8 cellular contexts compared by ENCODE assay signal in genomic region chr17:45487704-45488103, GRCh38. TPM values are rescaled to one million over a fixed set of nuclear protein-coding genes. Genes with fewer than 3 reads are reported as not detected.
A peak's percentile ranks its signal among the peaks of the same experiment; 100 is the strongest.
DNase-seq lines count a peak whose midpoint lies in the region; ATAC-seq, FAIRE-seq and TF ChIP-seq lines count a peak whose summit lies in the region.
"Not testable (repeated sequence)": the region's sequence is repeated elsewhere in the genome, so short reads cannot be mapped to it uniquely, and the experiment has no call there.

No MANE protein-coding gene starts in this region.

- dilution Hi-C loops in endothelial cell of umbilical vein (cut with MboI; ENCODE audit: extremely low pct_ligation_motif_present, low sequenced_read_pairs) = not testable (repeated sequence)

- H3K36me3 Mint-ChIP-seq in CD8-positive, alpha-beta memory T cell = peaks cover 0 to 16% (median 0%) of the 10 kb centered on the region in 3 donors
- H3K36me3 Mint-ChIP-seq in activated naive CD4-positive, alpha-beta T cell treated with anti-CD3 and anti-CD28 coated beads for 36 hours (ENCODE audit: low read depth) = not testable (repeated sequence)

- peaks cover 16% of the 10 kb centered on the region for H3K79me2 ChIP-seq in endothelial cell of umbilical vein (ENCODE audit: control insufficient read depth, insufficient read depth, low read length)

- intact Hi-C loops in activated naive CD4-positive, alpha-beta T cell treated with anti-CD3 and anti-CD28 coated beads for 36 hours (cut with micrococcal nuclease); endothelial cell of umbilical vein (cut with micrococcal nuclease): not testable (repeated sequence)

- H3K9me3 Mint-ChIP-seq in CD8-positive, alpha-beta memory T cell; activated naive CD4-positive, alpha-beta T cell treated with anti-CD3 and anti-CD28 coated beads for 36 hours: not testable (repeated sequence)

- H3K4me2 ChIP-seq in endothelial cell of umbilical vein (ENCODE audit: insufficient read depth, low read length) = peak overlapping the region; percentile 30

- DNase-seq in CD8-positive, alpha-beta memory T cell; activated naive CD4-positive, alpha-beta T cell treated with anti-CD3 and anti-CD28 coated beads for 36 hours: not testable (repeated sequence)
- peak; percentile 82 for DNase-seq in RKO (ENCODE audit: low spot score)
- DNase-seq in endothelial cell of umbilical vein (ENCODE audit: low read depth, low spot score) = peak; percentile 85
- DNase-seq in hippocampal formation (lab: John Stamatoyannopoulos, UW) = peak; percentile 46 to 70
- peak; percentile 62 for DNase-seq in thoracic aorta (ENCODE audit: low spot score)

- not testable (repeated sequence) for H3K9ac ChIP-seq in endothelial cell of umbilical vein (replicated peaks; ENCODE audit: extremely low read depth, insufficient read depth, low read length)

- peak overlapping the region in 3 of 7 donors; percentile 30 to 99 (median 32) for H3K4me3 Mint-ChIP-seq in CD8-positive, alpha-beta memory T cell
- not testable (repeated sequence) for H3K4me3 Mint-ChIP-seq in activated naive CD4-positive, alpha-beta T cell treated with anti-CD3 and anti-CD28 coated beads for 36 hours

- H3K9me3 ChIP-seq in CD8-positive, alpha-beta memory T cell (ENCODE audit: low read length); KOPT-K1 (ENCODE audit: insufficient read depth, low read length, poor library complexity, severe bottlenecking); endothelial cell of umbilical vein (replicated peaks; ENCODE audit: control insufficient read depth, insufficient read depth, low read length); neutrophil; thoracic aorta: not testable (repeated sequence)

- peak overlapping the region in 6 of 8 donors; percentile 46 to 80 (median 58) for H3K27ac Mint-ChIP-seq in CD8-positive, alpha-beta memory T cell
- H3K27ac Mint-ChIP-seq in activated naive CD4-positive, alpha-beta T cell treated with anti-CD3 and anti-CD28 coated beads for 36 hours = peak overlapping the region; percentile 30

- H2AFZ ChIP-seq in endothelial cell of umbilical vein (ENCODE audit: low read depth, low read length) = not testable (repeated sequence)

- not testable (repeated sequence) for H3K4me3 ChIP-seq in CD8-positive, alpha-beta memory T cell (ENCODE audit: low read length); endothelial cell of umbilical vein (replicated peaks in 1 of 3; ENCODE audit: insufficient read depth in 1 of 3, low read depth in 1 of 3, low read length in 3 of 3); neutrophil (ENCODE audit: low read depth in 1 of 2, low read length in 1 of 2); thoracic aorta

- not testable (repeated sequence) for H3K36me3 ChIP-seq in CD8-positive, alpha-beta memory T cell (ENCODE audit: insufficient read depth, low read length); endothelial cell of umbilical vein (ENCODE audit: control insufficient read depth in 2 of 2, extremely low read depth in 1 of 2, insufficient read depth in 2 of 2, low read length in 2 of 2); neutrophil; thoracic aorta
- peaks cover 13% of the 10 kb centered on the region; the same call in 1 of the 2 replicates for H3K36me3 ChIP-seq in KOPT-K1 (ENCODE audit: insufficient read depth, low read length)

- H3K27me3 ChIP-seq in CD8-positive, alpha-beta memory T cell (ENCODE audit: insufficient read depth, low read length, poor library complexity, severe bottlenecking); endothelial cell of umbilical vein (ENCODE audit: control insufficient read depth in 2 of 2, insufficient read depth in 2 of 2, low read length in 2 of 2); neutrophil; thoracic aorta (replicated peaks; ENCODE audit: insufficient read depth): not testable (repeated sequence)

- H4K20me1 ChIP-seq in endothelial cell of umbilical vein (replicated peaks; ENCODE audit: control insufficient read depth, extremely low read depth, insufficient read depth, low read length) = not testable (repeated sequence)

- BruUV-seq in endothelial cell of umbilical vein (replicated peaks; lab: Mats Ljungman, UMichigan) = not testable (repeated sequence)

- not testable (repeated sequence) for TF ChIP-seq CTCF in endothelial cell of umbilical vein (IDR thresholded peaks at IDR 0.05; ENCODE audit: extremely low read depth in 1 of 2, insufficient read depth in 1 of 2, low read depth in 1 of 2, low read length in 2 of 2); neutrophil (IDR thresholded peaks at IDR 0.05); thoracic aorta (IDR thresholded peaks at IDR 0.05)

- FAIRE-seq in endothelial cell of umbilical vein (lab: Jason Lieb, UNC) = peak; percentile 98

- H3K9me1 ChIP-seq in endothelial cell of umbilical vein (replicated peaks; ENCODE audit: control insufficient read depth, extremely low read depth, insufficient read depth, low read length) = not testable (repeated sequence)

- POLR2A ChIA-PET in CD8-positive, alpha-beta memory T cell (lab: Charles Lee); endothelial cell of umbilical vein (lab: Charles Lee): not testable (repeated sequence)

- not testable (repeated sequence) for TF ChIP-seq POLR2A in endothelial cell of umbilical vein (IDR thresholded peaks at IDR 0.05; ENCODE audit: low read depth, low read length)

- H3K4me1 Mint-ChIP-seq in CD8-positive, alpha-beta memory T cell = peaks cover 33 to 49% (median 35%) of the 10 kb centered on the region in 3 donors
- H3K4me1 Mint-ChIP-seq in activated naive CD4-positive, alpha-beta T cell treated with anti-CD3 and anti-CD28 coated beads for 36 hours (ENCODE audit: low read depth) = peaks cover 28% of the 10 kb centered on the region

- H3K27ac ChIP-seq in CD8-positive, alpha-beta memory T cell (ENCODE audit: low read depth, low read length) = not testable (repeated sequence)
- peak overlapping the region; percentile 40 for H3K27ac ChIP-seq in KOPT-K1 (ENCODE audit: low read depth, low read length, poor library complexity, severe bottlenecking)
- peak overlapping the region; percentile 69 for H3K27ac ChIP-seq in endothelial cell of umbilical vein (ENCODE audit: insufficient read depth, low read depth, low read length)
- H3K27ac ChIP-seq in neutrophil = peak overlapping the region; percentile 89
- H3K27ac ChIP-seq in thoracic aorta = peak overlapping the region; percentile 61 to 63

- H3K27me3 Mint-ChIP-seq in CD8-positive, alpha-beta memory T cell; activated naive CD4-positive, alpha-beta T cell treated with anti-CD3 and anti-CD28 coated beads for 36 hours (ENCODE audit: low read depth): not testable (repeated sequence)

- not testable (repeated sequence) for ATAC-seq in thoracic aorta (ENCODE audit: insufficient number of reproducible peaks, low FRiP score, low read depth)

- not testable (repeated sequence) for H3K4me1 ChIP-seq in CD8-positive, alpha-beta memory T cell (ENCODE audit: insufficient read depth, low read length)
- H3K4me1 ChIP-seq in endothelial cell of umbilical vein (ENCODE audit: control insufficient read depth, extremely low read depth, insufficient read depth, low read length) (peaks cover 15% of the 10 kb centered on the region), neutrophil (ENCODE audit: control insufficient read depth in 1 of 2, insufficient read depth in 1 of 2, low read depth in 1 of 2, low read length in 1 of 2) (peaks cover 53 to 54% of the 10 kb centered on the region in 2 experiments), thoracic aorta (ENCODE audit: control insufficient read depth in 1 of 2, low read depth in 2 of 2) (peaks cover 19 to 29% of the 10 kb centered on the region in 2 donors)

- CTCF ChIA-PET in CD8-positive, alpha-beta memory T cell (lab: Charles Lee); activated naive CD4-positive, alpha-beta T cell treated with anti-CD3 and anti-CD28 coated beads for 36 hours (lab: Charles Lee); endothelial cell of umbilical vein (lab: Charles Lee): not testable (repeated sequence)

TF ChIP-seq in endothelial cell of umbilical vein, 7 proteins besides CTCF, POLR2A, EP300 and RAD21 (continues in another document):
- TF ChIP-seq JUN (IDR thresholded peaks at IDR 0.05; ENCODE audit: borderline replicate concordance, insufficient read depth, insufficient read length, low read depth) = peak; percentile 69

RNA-seq across cellular contexts. Expression of gene PLEKHM1, which starts 2.8 kb away (rescaled TPM):
- total RNA-seq in CD8-positive, alpha-beta memory T cell = 10 to 100 TPM; 32.0 to 32.4 TPM
- 17.3 TPM for polyA plus RNA-seq in CD8-positive, alpha-beta memory T cell
- 10 to 100 TPM; 16.6 to 18.6 TPM for total RNA-seq in activated naive CD4-positive, alpha-beta T cell treated with anti-CD3 and anti-CD28 coated beads for 36 hours
- total RNA-seq in endothelial cell of umbilical vein (52.0 and 54.8 TPM in 2 replicates), thoracic aorta (100 to 1,000 TPM in 1 of 2 donors, 10 to 100 TPM in 1; 64.3 to 134 TPM)
- polyA plus RNA-seq in endothelial cell of umbilical vein = 29.7 and 36.5 TPM in 2 replicates
- 17.4 and 22.1 TPM in 2 replicates for polyA plus RNA-seq in endothelial cell of umbilical vein (2011; cell fraction: cytosol; rRNA removed)
- polyA plus RNA-seq in endothelial cell of umbilical vein (2011; cell fraction: nucleus; rRNA removed) = 33.9 and 50.4 TPM in 2 replicates
- polyA plus RNA-seq in endothelial cell of umbilical vein (2012) = 36.4 and 43.4 TPM in 2 replicates
- polyA minus RNA-seq in endothelial cell of umbilical vein = 84.5 and 99.4 TPM in 2 replicates
- 17.5 TPM for polyA minus RNA-seq in endothelial cell of umbilical vein (2011; cell fraction: cytosol; rRNA and poly(A)+ RNA removed)
- 43.8 and 46.4 TPM in 2 replicates for polyA minus RNA-seq in endothelial cell of umbilical vein (2011; cell fraction: nucleus; rRNA and poly(A)+ RNA removed)

RNA-seq across cellular contexts. Expression of gene ARHGAP27, which starts 55.0 kb away (rescaled TPM):
- total RNA-seq in CD8-positive, alpha-beta memory T cell = 10 to 100 TPM; 39.9 to 43.8 TPM
- polyA plus RNA-seq in CD8-positive, alpha-beta memory T cell = 32.3 TPM
- 10 to 100 TPM; 39.5 to 41.3 TPM for total RNA-seq in activated naive CD4-positive, alpha-beta T cell treated with anti-CD3 and anti-CD28 coated beads for 36 hours
- total RNA-seq in endothelial cell of umbilical vein (40.4 and 47.0 TPM in 2 replicates), thoracic aorta (10 to 100 TPM; 25.5 to 33.4 TPM)
- 21.0 and 26.3 TPM in 2 replicates for polyA plus RNA-seq in endothelial cell of umbilical vein
- polyA plus RNA-seq in endothelial cell of umbilical vein (2011; cell fraction: cytosol; rRNA removed) = 10.5 and 14.8 TPM in 2 replicates
- 88.2 and 110 TPM in 2 replicates for polyA plus RNA-seq in endothelial cell of umbilical vein (2011; cell fraction: nucleus; rRNA removed)
- polyA plus RNA-seq in endothelial cell of umbilical vein (2012) = 8.4 and 14.1 TPM in 2 replicates
- polyA minus RNA-seq in endothelial cell of umbilical vein = 18.7 and 31.0 TPM in 2 replicates
- 7.2 TPM for polyA minus RNA-seq in endothelial cell of umbilical vein (2011; cell fraction: cytosol; rRNA and poly(A)+ RNA removed)
- polyA minus RNA-seq in endothelial cell of umbilical vein (2011; cell fraction: nucleus; rRNA and poly(A)+ RNA removed) = 26.7 and 50.3 TPM in 2 replicates
